7 cellular contexts compared by ENCODE assay signal in genomic region chr18:8963876-8964275, GRCh38.
"Had no signal": no experiment of that assay in that cellular context is flagged by ENCODE, and none has a peak within 500 bp of the region (broad histone marks: within the 10 kb centered on the region; RNA-seq: fewer than 3 reads in every experiment).

No MANE protein-coding gene starts in this region.

- H3K9me3 ChIP-seq: HAP-1 had no signal

- H3K4me1 ChIP-seq: HAP-1 had no signal

- H3K9me3 Mint-ChIP-seq: HFFc6 had no signal

- H3K4me3 ChIP-seq: HAP-1, K562 had no signal

- DNase-seq: GOT3, H7, HFFc6, IMR-90 had no signal

- H3K4me3 Mint-ChIP-seq: HFFc6 had no signal

- H3K36me3 ChIP-seq: HAP-1 had no signal

- ATAC-seq: HCT116 had no signal
